ENCODE assay signal across 8 cellular contexts in genomic region chr11:66334605-66335442, GRCh38. TPM values are rescaled to one million over a fixed set of nuclear protein-coding genes. Genes with fewer than 3 reads are reported as not detected.
DNase-seq lines count a peak whose midpoint lies in the region; ATAC-seq and TF ChIP-seq lines count a peak whose summit lies in the region.
"Had no signal": no experiment of that assay in that cellular context is flagged by ENCODE, and none has a peak within 500 bp of the region (broad histone marks: within the 10 kb centered on the region; RNA-seq: fewer than 3 reads in every experiment).

No MANE protein-coding gene starts in this region.

- intact Hi-C loops in heart left ventricle (cut with DNase I), result loop anchor here in 1 of 10 donors (5.0 kb wide), 1 partner anchor 43 kb away; the partner anchor contains the start of gene TMEM151A
- intact Hi-C loops in cardiac septum (cut with DNase I), result no loop called here
- intact Hi-C loops in vagina (cut with DNase I), result no loop called here

- H3K9me3 ChIP-seq in heart left ventricle (no peaks in the 10 kb centered on the region), vagina (no peaks in the 10 kb centered on the region)
- H3K9me3 ChIP-seq: testis had no signal

- TF ChIP-seq POLR2A in heart left ventricle (IDR thresholded peaks at IDR 0.05), result no peak
- no peak for TF ChIP-seq POLR2A in vagina (IDR thresholded peaks at IDR 0.05)

- H3K4me3 ChIP-seq in heart left ventricle (peak overlapping the region in 9 of 12 donors; percentile 60 to 76 (median 69)), fibroblast of mammary gland (ENCODE audit: control insufficient read depth, low read depth, low read length) (peak overlapping the region; percentile 87), vagina (peak overlapping the region; percentile 52 to 59)

- peaks cover 0 to 46% (median 21%) of the 10 kb centered on the region in 9 donors for H3K36me3 ChIP-seq in heart left ventricle
- H3K36me3 ChIP-seq in vagina, result peaks cover 0 to 27% of the 10 kb centered on the region in 2 donors

- TF ChIP-seq CTCF in heart left ventricle (IDR thresholded peaks at IDR 0.05) (no peak), fibroblast of mammary gland (conservative IDR thresholded peaks at IDR 0.05; ENCODE audit: control insufficient read depth, insufficient read depth, low read depth, low read length) (no peak), vagina (IDR thresholded peaks at IDR 0.05) (no peak)

- 78 to 84% (median 81%) methylated on average over 31 to 42 of the region's 42 CpGs for WGBS in heart left ventricle, 4 donors

- H3K4me1 ChIP-seq in heart left ventricle (peaks cover 4 to 35% (median 20%) of the 10 kb centered on the region in 12 donors), vagina (peaks cover 49% of the 10 kb centered on the region)

- H3K27ac ChIP-seq in heart left ventricle (peak overlapping the region in 5 of 12 donors; percentile 4 to 81 (median 68)), vagina (peak overlapping the region; percentile 67)
- H3K27ac ChIP-seq: testis, VCaP had no signal

- ATAC-seq in heart left ventricle, result no peak
- no peak for ATAC-seq in GM18909 (IDR thresholded peaks at IDR 0.05; ENCODE audit: poor library complexity, unreplicated experiment)
- no peak for ATAC-seq in HG03460 (IDR thresholded peaks at IDR 0.05; ENCODE audit: unreplicated experiment)

- DNase-seq in heart left ventricle (peak in 3 of 5 donors; percentile 23 to 63 (median 32)), cardiac septum (ENCODE audit: low spot score) (no peak), fibroblast of mammary gland (ENCODE audit: low read depth) (no peak), vagina (ENCODE audit: extremely low spot score in 2 of 2) (no peak)
- DNase-seq: testis had no signal

- no peaks in the 10 kb centered on the region for H3K27me3 ChIP-seq in heart left ventricle
- H3K27me3 ChIP-seq in vagina, result no peaks in the 10 kb centered on the region
- H3K27me3 ChIP-seq: testis had no signal

RNA-seq across cellular contexts. Expression of gene RIN1, which starts 1.4 kb away (rescaled TPM):
- total RNA-seq in heart left ventricle, result 1 to 10 TPM in 8 of 9 donors, under 1 TPM in 1; 0.99 to 5.2 (median 1.5) TPM
- polyA plus RNA-seq in heart left ventricle, result 1 to 10 TPM; 1.3 to 2.9 TPM
- total RNA-seq in cardiac septum, result 2.2 TPM
- total RNA-seq in vagina, result 19.2 TPM

RNA-seq across cellular contexts. Expression of gene BRMS1, which starts 10.1 kb away (rescaled TPM):
- total RNA-seq in heart left ventricle (10 to 100 TPM in 8 of 9 donors, 1 to 10 TPM in 1; 9.7 to 39.2 (median 16.5) TPM), cardiac septum (14.6 TPM), vagina (37.1 TPM)
- 10 to 100 TPM; 24.7 to 77.4 TPM for polyA plus RNA-seq in heart left ventricle

RNA-seq across cellular contexts. Expression of gene B4GAT1, which starts 12.6 kb away (rescaled TPM):
- total RNA-seq in heart left ventricle (100 to 1,000 TPM in 1 of 9 donors, 10 to 100 TPM in 8; 37.3 to 109 (median 52.3) TPM), cardiac septum (31.6 TPM), vagina (25.0 TPM)
- polyA plus RNA-seq in heart left ventricle, result 10 to 100 TPM; 37.2 to 54.0 TPM

RNA-seq across cellular contexts. Expression of gene CD248, which starts 18.0 kb away (rescaled TPM):
- total RNA-seq in heart left ventricle (10 to 100 TPM in 5 of 9 donors, 1 to 10 TPM in 4; 6.5 to 33.1 (median 11.8) TPM), cardiac septum (9.7 TPM), vagina (45.2 TPM)
- 10 to 100 TPM in 1 of 2 donors, 1 to 10 TPM in 1; 6.0 to 19.9 TPM for polyA plus RNA-seq in heart left ventricle

RNA-seq across cellular contexts. Expression of gene SLC29A2, which starts 36.7 kb away (rescaled TPM):
- 10 to 100 TPM in 6 of 9 donors, 1 to 10 TPM in 3; 6.8 to 30.9 (median 13.1) TPM for total RNA-seq in heart left ventricle
- polyA plus RNA-seq in heart left ventricle, result 10 to 100 TPM; 18.2 to 29.7 TPM
- total RNA-seq in cardiac septum, result 8.8 TPM
- 4.2 TPM for total RNA-seq in vagina

Comparison
In these comparisons a context has a peak if more than half of its experiments do, and no peak if none do; other contexts are left out.
1. DNase-seq: peak in heart left ventricle (3 of 5); none in cardiac septum (single experiment), fibroblast of mammary gland (single experiment) and vagina (0 of 2).
2. Peak in every context shown above with its lines, with median percentiles within 50 percentile points of each other: H3K4me3 ChIP-seq.